In the genomic region with DNA sequence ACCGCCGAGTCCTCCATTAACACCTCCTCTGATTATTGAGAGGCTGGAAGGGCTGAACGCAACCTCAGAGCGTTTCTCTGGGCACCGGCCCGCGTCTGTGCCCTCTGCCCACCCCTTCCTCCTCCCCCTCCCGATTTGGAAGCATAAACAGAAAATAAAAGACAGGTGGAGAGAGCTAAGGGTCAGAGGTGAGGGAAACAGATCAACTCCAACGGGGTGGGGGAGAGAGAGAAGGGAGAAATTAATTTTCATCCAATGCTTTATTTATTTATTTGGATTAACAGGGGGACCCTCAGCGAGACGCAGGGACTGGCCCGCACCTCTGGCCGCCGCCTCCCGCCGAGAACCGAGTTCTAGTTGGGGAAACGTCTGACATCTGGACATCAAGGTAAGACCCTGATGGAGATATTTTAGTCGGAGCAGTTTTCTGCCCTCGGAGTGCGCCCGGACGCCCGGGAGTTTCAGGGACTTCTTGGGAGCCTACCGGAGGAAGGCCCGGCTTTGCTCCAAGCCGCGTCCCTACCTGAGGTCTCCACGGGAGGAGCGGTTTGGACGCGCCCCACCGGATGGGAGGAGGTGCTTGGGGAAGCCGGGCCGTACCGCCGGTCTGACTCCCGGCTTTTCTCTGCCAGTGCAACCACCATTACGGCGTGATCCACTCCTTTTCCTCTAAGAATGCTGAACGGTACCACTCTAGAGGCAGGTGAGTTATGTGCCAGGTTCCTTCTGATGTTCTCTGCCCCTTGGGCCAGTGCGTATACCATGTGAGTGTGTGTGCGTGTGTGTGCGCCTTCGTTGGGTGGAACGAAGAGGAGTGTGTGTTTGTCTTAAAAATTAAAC, we compare ENCODE assay signal across 9 cellular contexts. TPM values are rescaled to one million over a fixed set of nuclear protein-coding genes. Genes with fewer than 3 reads are reported as not detected.
DNase-seq lines count a peak whose midpoint lies in the region; ATAC-seq and TF ChIP-seq lines count a peak whose summit lies in the region.
"Had no signal": no experiment of that assay in that cellular context is flagged by ENCODE, and none has a peak within 500 bp of the region (broad histone marks: within the 10 kb centered on the region; RNA-seq: fewer than 3 reads in every experiment).

No MANE protein-coding gene starts in this region.

- H3K4me1 ChIP-seq in spleen: peaks cover 37 to 85% (median 66%) of the 10 kb centered on the region in 6 donors

- CTCF ChIA-PET in T-cell (lab: Charles Lee): interaction anchor here (0.6 kb wide), 5 partner anchors 8 to 297 kb away, joined by 3 to 7 read pairs (median 3); no protein-coding TSS in a partner anchor

- peak; percentile 54 for DNase-seq in activated T-cell treated with anti-CD3 and anti-CD28 coated beads, Interleukin-2, amount 50 U/mL, for 24 hours
- no peak for DNase-seq in activated T-cell treated with anti-CD3 and anti-CD28 coated beads, Interleukin-2, amount 50 U/mL, for 1 hour
- no peak for DNase-seq in T-cell
- no peak for DNase-seq in fibroblast of pulmonary artery (ENCODE audit: low read depth)
- DNase-seq in spleen: no peak
- no peak for DNase-seq in amniotic stem cell (lab: John Stamatoyannopoulos, UW)

- H3K9me3 Mint-ChIP-seq in activated T-cell treated with anti-CD3 and anti-CD28 coated beads, Interleukin-2, amount 50 U/mL, for 24 hours: no peaks in the 10 kb centered on the region
- no peaks in the 10 kb centered on the region for H3K9me3 Mint-ChIP-seq in T-cell

- H3K27me3 ChIP-seq in spleen (replicated peaks in 1 of 7): peaks cover 20 to 100% (median 98%) of the 10 kb centered on the region in 7 donors

- H3K27ac Mint-ChIP-seq in activated T-cell treated with anti-CD3 and anti-CD28 coated beads, Interleukin-2, amount 50 U/mL, for 24 hours: no peak overlapping the region
- H3K27ac Mint-ChIP-seq in T-cell: peak overlapping the region in 1 of 2 donors; percentile 82

- no peaks in the 10 kb centered on the region for H3K36me3 Mint-ChIP-seq in activated T-cell treated with anti-CD3 and anti-CD28 coated beads, Interleukin-2, amount 50 U/mL, for 24 hours (ENCODE audit: low read depth)
- H3K36me3 Mint-ChIP-seq in T-cell: no peaks in the 10 kb centered on the region

- peak overlapping the region; percentile 22 for H3K4me3 ChIP-seq in fibroblast of pulmonary artery (replicated peaks; ENCODE audit: low read depth, low read length)
- peak overlapping the region in 5 of 8 donors; percentile 3 to 55 (median 16) for H3K4me3 ChIP-seq in spleen

- H3K4me3 Mint-ChIP-seq in activated T-cell treated with anti-CD3 and anti-CD28 coated beads, Interleukin-2, amount 50 U/mL, for 24 hours: peak overlapping the region; percentile 74
- H3K4me3 Mint-ChIP-seq in T-cell: peak overlapping the region; percentile 55 to 78 (median 65)

- peak in 1 of 4 experiments; percentile 10 for ATAC-seq in T-cell (replicated peaks in 1 of 4)
- no peak for ATAC-seq in GM18498 (IDR thresholded peaks at IDR 0.05; ENCODE audit: unreplicated experiment)
- ATAC-seq in HG02642 (IDR thresholded peaks at IDR 0.05; ENCODE audit: poor library complexity, unreplicated experiment): no peak

- no peak for TF ChIP-seq POLR2A in spleen (IDR thresholded peaks at IDR 0.05)

- intact Hi-C loops in spleen (cut with DNase I; ENCODE audit: low total_unique reads): no loop called here

- POLR2A ChIA-PET in T-cell (lab: Charles Lee): interaction anchor here in 1 of 2 donors (0.6 to 0.7 kb wide), 2 partner anchors 8 to 484 kb away, joined by 3 read pairs; no protein-coding TSS in a partner anchor

- H3K4me1 Mint-ChIP-seq in activated T-cell treated with anti-CD3 and anti-CD28 coated beads, Interleukin-2, amount 50 U/mL, for 24 hours (ENCODE audit: low read depth): peaks cover 76% of the 10 kb centered on the region
- H3K4me1 Mint-ChIP-seq in T-cell: peaks cover 72 to 82% (median 77%) of the 10 kb centered on the region in 3 donors

- TF ChIP-seq CTCF in fibroblast of pulmonary artery (IDR thresholded peaks at IDR 0.05; ENCODE audit: low read length, missing control alignments) (no peak), spleen (IDR thresholded peaks at IDR 0.05 in 8 of 11, conservative IDR thresholded peaks at IDR 0.05 in 3 of 11) (no peak)

- peaks cover 99% of the 10 kb centered on the region for H3K27me3 Mint-ChIP-seq in activated T-cell treated with anti-CD3 and anti-CD28 coated beads, Interleukin-2, amount 50 U/mL, for 24 hours
- H3K27me3 Mint-ChIP-seq in T-cell: peaks cover 91 to 97% of the 10 kb centered on the region in 2 donors

- WGBS in spleen, 5 donors: 2 to 4% (median 2%) methylated on average over 36 to 46 of the region's 46 CpGs

- no peaks in the 10 kb centered on the region for H3K36me3 ChIP-seq in spleen

- H3K27ac ChIP-seq in spleen: no peak overlapping the region

- no peaks in the 10 kb centered on the region for H3K9me3 ChIP-seq in spleen

RNA-seq across cellular contexts. Expression of gene LHX9, which starts 5.1 kb away (rescaled TPM):
- total RNA-seq in T-cell (not detected), spleen (not detected)
- not detected for polyA plus RNA-seq in spleen
- total RNA-seq: subcutaneous adipose tissue had no signal

RNA-seq across cellular contexts. Expression of gene C1orf53, which starts 9.6 kb away (rescaled TPM):
- total RNA-seq in T-cell: not detected
- total RNA-seq in spleen: 1 to 10 TPM in 4 of 7 donors, under 1 TPM in 1, not detected in 2; 0.50 to 8.6 (median 2.8) TPM
- polyA plus RNA-seq in spleen: 1 to 10 TPM; 2.8 to 6.4 (median 3.2) TPM
